In genomic region chr5:16987776-16988175, GRCh38 we compare ENCODE assay signal across 21 cellular contexts.
"Had no signal": no experiment of that assay in that cellular context is flagged by ENCODE, and none has a peak within 500 bp of the region (broad histone marks: within the 10 kb centered on the region; RNA-seq: fewer than 3 reads in every experiment).

No MANE protein-coding gene starts in this region.

- H3K9me3 Mint-ChIP-seq: memory B cell, natural killer cell, neural crest cell had no signal

- H3K27ac Mint-ChIP-seq: memory B cell; natural killer cell; stimulated activated naive CD8-positive, alpha-beta T cell treated with anti-CD3 and anti-CD28 coated beads, Interleukin-15, amount 100 ng/mL, for 72 hours; type B pancreatic cell had no signal

- DNase-seq: dorsolateral prefrontal cortex; effector CD4-positive, alpha-beta T cell; foreskin keratinocyte; glutamatergic neuron; heart right ventricle; hippocampal formation; natural killer cell; pancreas; retina; right lobe of liver; small intestine; stimulated activated CD4-positive, alpha-beta T cell treated with anti-CD3 and anti-CD28 coated beads, Interleukin-15, amount 100 ng/mL, for 24 hours; stimulated activated CD4-positive, alpha-beta T cell treated with anti-CD3 and anti-CD28 coated beads, Interleukin-4, amount 100 ng/mL, for 1 hour; stimulated activated CD8-positive, alpha-beta memory T cell treated with anti-CD3 and anti-CD28 coated beads, Interleukin-4, amount 100 ng/mL, for 48 hours; stimulated activated naive CD4-positive, alpha-beta T cell; stimulated activated naive CD8-positive, alpha-beta T cell treated with anti-CD3 and anti-CD28 coated beads, Interleukin-15, amount 100 ng/mL, for 72 hours; tibial artery had no signal

- H3K4me3 Mint-ChIP-seq: memory B cell; natural killer cell; neural crest cell; stimulated activated naive CD8-positive, alpha-beta T cell treated with anti-CD3 and anti-CD28 coated beads, Interleukin-15, amount 100 ng/mL, for 72 hours; type B pancreatic cell had no signal

- H3K36me3 Mint-ChIP-seq: memory B cell, natural killer cell, type B pancreatic cell had no signal

- ATAC-seq: foreskin keratinocyte; heart right ventricle; left lobe of liver; natural killer cell; pancreas; right lobe of liver; stimulated activated naive CD8-positive, alpha-beta T cell treated with anti-CD3 and anti-CD28 coated beads, Interleukin-15, amount 100 ng/mL, for 72 hours had no signal

- H3K27me3 Mint-ChIP-seq: memory B cell had no signal

- H3K4me1 Mint-ChIP-seq: memory B cell, natural killer cell had no signal
